In the genomic region with DNA sequence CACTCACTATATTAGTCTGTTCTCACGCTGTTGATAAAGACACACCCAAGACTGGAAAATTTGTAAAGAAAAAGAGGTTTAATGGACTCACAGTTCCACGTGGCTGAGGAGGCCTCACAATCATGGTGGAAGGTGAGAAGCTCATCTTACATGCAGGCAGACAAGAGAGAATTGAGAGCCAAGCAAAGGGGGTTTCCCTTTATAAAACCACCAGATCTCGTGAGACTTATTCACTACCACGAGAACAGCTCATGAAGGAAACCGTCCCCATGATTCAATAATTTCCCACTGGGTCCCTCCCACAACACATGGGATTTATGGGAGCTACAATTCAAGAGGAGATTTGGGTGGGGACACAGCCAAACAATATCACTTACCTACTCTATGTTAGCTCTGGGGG, we compare ENCODE assay signal across 7 cellular contexts. TPM values are rescaled to one million over a fixed set of nuclear protein-coding genes. Genes with fewer than 3 reads are reported as not detected.
"Had no signal": no experiment of that assay in that cellular context is flagged by ENCODE, and none has a peak within 500 bp of the region (broad histone marks: within the 10 kb centered on the region; RNA-seq: fewer than 3 reads in every experiment).

No MANE protein-coding gene starts in this region.

RNA-seq across cellular contexts. Expression of a gene that starts 23.9 kb away (rescaled TPM):
- total RNA-seq: activated CD4-positive, alpha-beta memory T cell treated with anti-CD3 and anti-CD28 coated beads, Interleukin-2, amount 10 ng/mL, durations not matched to agents 7 days and 5 days; activated CD8-positive, alpha-beta memory T cell treated with anti-CD3 and anti-CD28 coated beads, Interleukin-2, amount 10 ng/mL, durations not matched to agents 7 days and 5 days; activated T-helper 17 cell treated with anti-CD3 and anti-CD28 coated beads, Interleukin-2, amount 50 U/mL, for 72 hours; PC-3; SJSA1; T-cell had no signal
- polyA plus RNA-seq: IgD-negative memory B cell had no signal
